8 cellular contexts compared by ENCODE assay signal in the genomic region with DNA sequence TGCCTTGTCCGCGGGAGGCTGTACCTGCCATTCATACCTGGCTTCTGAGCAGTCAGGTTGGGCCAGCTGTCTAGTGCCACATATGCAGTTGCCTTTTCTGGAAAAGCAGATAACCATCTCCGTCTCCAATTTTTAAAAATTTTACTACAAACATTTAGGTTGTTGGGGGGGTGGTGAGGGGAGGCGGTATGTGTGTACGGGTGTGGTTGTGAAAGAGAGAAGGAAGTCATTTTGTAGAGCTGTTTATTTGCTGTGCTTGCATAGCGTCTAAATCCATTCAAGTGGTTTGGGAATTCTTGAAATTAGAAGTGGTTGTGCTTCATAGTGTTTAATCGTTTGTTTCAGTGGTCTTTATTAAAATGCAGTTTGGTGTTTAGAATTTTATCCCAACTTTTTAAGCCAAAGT.
DNase-seq lines count a peak whose midpoint lies in the region; ATAC-seq and TF ChIP-seq lines count a peak whose summit lies in the region.

No MANE protein-coding gene starts in this region.

- TF ChIP-seq CTCF in 22Rv1 (IDR thresholded peaks at IDR 0.05): no peak
- TF ChIP-seq CTCF in choroid plexus epithelial cell (conservative IDR thresholded peaks at IDR 0.05; ENCODE audit: low read depth, low read length): no peak

- ATAC-seq in GM18868 (IDR thresholded peaks at IDR 0.05; ENCODE audit: unreplicated experiment): peak; percentile 4

- DNase-seq in NCI-H510A (lab: John Stamatoyannopoulos, UW) (peak; percentile 29), choroid plexus epithelial cell (ENCODE audit: low read depth) (no peak), midbrain (lab: John Stamatoyannopoulos, UW) (peak; percentile 54), GOT3 (lab: John Stamatoyannopoulos, UW) (no peak), NCI-H146 treated with DMSO at 0.1 percent for 48 hours (lab: John Stamatoyannopoulos, UW; ENCODE audit: unreplicated experiment) (no peak)
- DNase-seq in stimulated activated CD8-positive, alpha-beta memory T cell treated with anti-CD3 and anti-CD28 coated beads, Interleukin-4, amount 100 ng/mL, for 48 hours: no peak

- peak overlapping the region; percentile 86 for H3K4me3 ChIP-seq in choroid plexus epithelial cell (ENCODE audit: low read depth, low read length)

- H3K27ac ChIP-seq in 22Rv1: peak overlapping the region; percentile 94

Comparison
In these comparisons a context has a peak if more than half of its experiments do, and no peak if none do; other contexts are left out.
1. DNase-seq: peak in NCI-H510A (single experiment) and midbrain (single experiment); none in choroid plexus epithelial cell (single experiment), GOT3 (single experiment), NCI-H146 treated with DMSO at 0.1 percent for 48 hours (single experiment) and stimulated activated CD8-positive, alpha-beta memory T cell treated with anti-CD3 and anti-CD28 coated beads, Interleukin-4, amount 100 ng/mL, for 48 hours (single experiment).